20 cellular contexts compared by ENCODE assay signal in the genomic region with DNA sequence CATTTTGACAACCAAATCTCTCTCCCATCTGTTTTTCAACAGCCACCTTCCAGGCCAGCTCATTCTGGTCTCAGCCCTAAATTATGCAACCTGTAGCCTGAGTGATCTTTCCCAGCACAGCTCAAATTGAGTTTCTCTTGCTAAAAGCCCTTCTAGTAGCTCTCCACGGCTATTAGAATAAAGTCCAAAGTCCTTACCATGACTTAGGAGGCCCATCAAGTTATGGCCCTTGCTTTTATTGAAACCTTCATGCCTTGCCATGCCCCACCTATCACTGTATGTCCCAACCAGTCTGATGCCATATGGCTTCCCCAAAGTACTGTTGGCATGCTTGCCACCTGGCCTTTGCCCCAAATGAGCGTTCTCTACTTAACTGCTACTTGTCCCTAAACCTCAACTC.
A peak's percentile ranks its signal among the peaks of the same experiment; 100 is the strongest.
DNase-seq lines count a peak whose midpoint lies in the region; FAIRE-seq and TF ChIP-seq lines count a peak whose summit lies in the region.
"Had no signal": no experiment of that assay in that cellular context is flagged by ENCODE, and none has a peak within 500 bp of the region (broad histone marks: within the 10 kb centered on the region; RNA-seq: fewer than 3 reads in every experiment).

No MANE protein-coding gene starts in this region.

- intact Hi-C loops in head of caudate nucleus (cut with DNase I): no loop called here

- H3K9ac ChIP-seq in adipocyte (ENCODE audit: low read length) (peak overlapping the region; percentile 15), keratinocyte (ENCODE audit: control insufficient read depth, extremely low read depth, insufficient read depth, low read length) (no peak overlapping the region), skeletal muscle tissue (ENCODE audit: low read depth in 1 of 3, low read length in 3 of 3) (no peak overlapping the region)

- no peak for FAIRE-seq in keratinocyte (lab: Jason Lieb, UNC)
- FAIRE-seq: GM12891, K562 had no signal

- H3K4me1 ChIP-seq in adipocyte (ENCODE audit: control insufficient read depth, insufficient read depth, low read length): peaks cover 23% of the 10 kb centered on the region
- peaks cover 23% of the 10 kb centered on the region for H3K4me1 ChIP-seq in keratinocyte (ENCODE audit: control insufficient read depth, extremely low read depth, insufficient read depth, low read length)
- H3K4me1 ChIP-seq in skeletal muscle tissue (ENCODE audit: control insufficient read depth in 3 of 3, insufficient read depth in 3 of 3, low read length in 3 of 3): peaks cover 0 to 4% (median 0%) of the 10 kb centered on the region in 3 donors
- H3K4me1 ChIP-seq: testis had no signal

- dilution Hi-C loops in keratinocyte (cut with MboI; ENCODE audit: extremely low pct_ligation_motif_present, low sequenced_read_pairs): no loop called here

- H4K20me1 ChIP-seq in keratinocyte (ENCODE audit: control insufficient read depth, extremely low read depth, insufficient read depth, low read length): no peaks in the 10 kb centered on the region

- no peak overlapping the region for H3K27ac ChIP-seq in keratinocyte (ENCODE audit: control insufficient read depth, insufficient read depth, low read length)
- peak overlapping the region; percentile 7 for H3K27ac ChIP-seq in skeletal muscle tissue (ENCODE audit: low read depth, low read length)
- H3K27ac ChIP-seq: testis had no signal

- H2AFZ ChIP-seq in keratinocyte (ENCODE audit: control insufficient read depth, low read length): peak overlapping the region; percentile 63

- no peaks in the 10 kb centered on the region for H3K36me3 ChIP-seq in adipocyte (ENCODE audit: control insufficient read depth, insufficient read depth, low read length, severe bottlenecking)
- H3K36me3 ChIP-seq in keratinocyte (ENCODE audit: control insufficient read depth in 2 of 2, extremely low read depth in 1 of 2, insufficient read depth in 2 of 2, low read length in 2 of 2): no peaks in the 10 kb centered on the region
- no peaks in the 10 kb centered on the region for H3K36me3 ChIP-seq in skeletal muscle tissue (ENCODE audit: control insufficient read depth in 3 of 3, insufficient read depth in 3 of 3, low read length in 3 of 3)

- no peaks in the 10 kb centered on the region for H3K9me1 ChIP-seq in keratinocyte (ENCODE audit: control insufficient read depth, extremely low read depth, insufficient read depth, low read length)

- no peaks in the 10 kb centered on the region for H3K79me2 ChIP-seq in keratinocyte (ENCODE audit: control insufficient read depth, insufficient read depth, low read length)

- peak overlapping the region; percentile 47 for H3K4me3 ChIP-seq in adipocyte (ENCODE audit: low read length)
- H3K4me3 ChIP-seq in keratinocyte (ENCODE audit: control insufficient read depth in 2 of 3, extremely low read depth in 1 of 3, insufficient read depth in 2 of 3, low read depth in 1 of 3, low read length in 3 of 3): no peak overlapping the region
- H3K4me3 ChIP-seq in skeletal muscle tissue (ENCODE audit: low read length in 3 of 3): no peak overlapping the region
- H3K4me3 ChIP-seq: K562, testis had no signal

- H3K4me2 ChIP-seq in keratinocyte (ENCODE audit: control insufficient read depth, extremely low read depth, insufficient read depth, low read depth, low read length): peak overlapping the region; percentile 60

- H3K27me3 ChIP-seq in adipocyte (replicated peaks; ENCODE audit: control insufficient read depth, insufficient read depth, low read length): no peaks in the 10 kb centered on the region
- H3K27me3 ChIP-seq in keratinocyte (ENCODE audit: control insufficient read depth, extremely low read depth, insufficient read depth, low read length): no peaks in the 10 kb centered on the region
- H3K27me3 ChIP-seq in skeletal muscle tissue (ENCODE audit: control insufficient read depth in 3 of 3, insufficient read depth in 3 of 3, low read length in 3 of 3): no peaks in the 10 kb centered on the region
- H3K27me3 ChIP-seq: testis had no signal

- H3K9me3 ChIP-seq in adipocyte (ENCODE audit: control insufficient read depth, low read length) (no peaks in the 10 kb centered on the region), keratinocyte (ENCODE audit: control insufficient read depth, low read depth, low read length) (no peaks in the 10 kb centered on the region), skeletal muscle tissue (ENCODE audit: control insufficient read depth in 3 of 3, low read length in 3 of 3) (no peaks in the 10 kb centered on the region)
- H3K9me3 ChIP-seq: testis had no signal

- peak; percentile 54 for DNase-seq in GM03348 (ENCODE audit: low spot score)
- peak; percentile 23 for DNase-seq in adipocyte (ENCODE audit: low read depth)
- DNase-seq in keratinocyte (ENCODE audit: low read depth, low spot score): peak; percentile 4
- DNase-seq in head of caudate nucleus: no peak
- no peak for DNase-seq in NCI-H1048 (lab: John Stamatoyannopoulos, UW)
- no peak for DNase-seq in NCI-H2196 treated with DMSO at 0.1 percent for 48 hours (lab: John Stamatoyannopoulos, UW; ENCODE audit: unreplicated experiment)
- DNase-seq: activated CD4-positive, alpha-beta memory T cell treated with anti-CD3 and anti-CD28 coated beads, Interleukin-2, amount 10 ng/mL, durations not matched to agents 7 days and 5 days; activated T-cell treated with anti-CD3 and anti-CD28 coated beads, Interleukin-2, amount 50 U/mL, for 1 hour; amygdala; CD4-positive, alpha-beta T cell; effector CD4-positive, alpha-beta T cell; naive B cell; NCI-H187; NCI-H446; right cardiac atrium; RPMI8226; testis had no signal

- no peak for TF ChIP-seq CTCF in keratinocyte (optimal IDR thresholded peaks at IDR 0.05 in 1 of 3, IDR thresholded peaks at IDR 0.05 in 1 of 3, conservative IDR thresholded peaks at IDR 0.05 in 1 of 3; ENCODE audit: extremely low read depth in 1 of 3, insufficient read depth in 2 of 3, low read length in 3 of 3)

Comparison
In these comparisons a context has a peak if more than half of its experiments do, and no peak if none do; other contexts are left out.
1. DNase-seq: peak in GM03348 (single experiment), adipocyte (single experiment) and keratinocyte (single experiment); none in head of caudate nucleus (0 of 42), NCI-H1048 (single experiment) and NCI-H2196 treated with DMSO at 0.1 percent for 48 hours (single experiment).